In the genomic region with DNA sequence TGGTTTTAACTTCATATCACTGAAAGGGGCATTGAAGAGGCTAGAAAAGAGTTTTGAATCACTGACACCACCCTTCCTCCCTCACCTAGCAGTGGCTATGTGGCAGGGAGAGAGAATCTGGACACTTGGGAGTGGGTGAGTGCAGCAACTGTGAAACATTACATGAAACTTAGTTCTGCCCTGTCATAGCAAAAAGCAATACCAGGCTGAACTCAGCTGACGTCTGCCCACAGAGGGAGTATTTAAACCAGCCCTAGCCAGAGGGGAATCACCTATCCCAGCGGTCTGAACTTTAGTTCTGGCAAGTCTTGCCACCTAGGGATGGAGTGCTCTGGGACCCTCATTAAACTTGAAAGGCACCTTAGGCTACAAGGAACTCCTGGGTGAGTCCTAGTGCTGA, we compare ENCODE assay signal across 22 cellular contexts. TPM values are rescaled to one million over a fixed set of nuclear protein-coding genes. Genes with fewer than 3 reads are reported as not detected.
"Had no signal": no experiment of that assay in that cellular context is flagged by ENCODE, and none has a peak within 500 bp of the region (broad histone marks: within the 10 kb centered on the region; RNA-seq: fewer than 3 reads in every experiment).

No MANE protein-coding gene starts in this region.

- DNase-seq: KBM-7, NCI-H1092, NCI-H1105 treated with DMSO at 0.1 percent for 48 hours, NCI-H1417 treated with DMSO at 0.1 percent for 48 hours, NCI-H146, NCI-H1694 treated with DMSO at 0.1 percent for 48 hours, NCI-H1930, NCI-H2081, NCI-H2107, NCI-H2227 treated with DMSO at 0.1 percent for 48 hours, NCI-H524, NCI-H526 treated with DMSO at 0.1 percent for 48 hours, NCI-H748 treated with DMSO at 0.1 percent for 48 hours, PC-3, SHP77, SK-N-SH, SW 1271, T-cell had no signal

- H3K4me1 Mint-ChIP-seq: T-cell had no signal

- H3K27ac ChIP-seq: RWPE1 had no signal

- H3K36me3 Mint-ChIP-seq: T-cell had no signal

- H3K4me3 Mint-ChIP-seq: T-cell had no signal

- H3K9ac ChIP-seq: SK-N-SH had no signal

- H3K4me2 ChIP-seq: SK-N-SH had no signal

- H3K9me2 ChIP-seq: SK-N-SH had no signal

- ATAC-seq: Panc1, PC-3, T-cell had no signal

- H3K9me3 ChIP-seq: SK-N-SH had no signal

- H3K27ac Mint-ChIP-seq: T-cell had no signal

RNA-seq across cellular contexts. Expression of gene UNC79, which starts 20.7 kb away (rescaled TPM):
- total RNA-seq: HT-29, LHCN-M2, PC-3 had no signal
